Comparison of ENCODE assay signal across 17 cellular contexts in the genomic region with DNA sequence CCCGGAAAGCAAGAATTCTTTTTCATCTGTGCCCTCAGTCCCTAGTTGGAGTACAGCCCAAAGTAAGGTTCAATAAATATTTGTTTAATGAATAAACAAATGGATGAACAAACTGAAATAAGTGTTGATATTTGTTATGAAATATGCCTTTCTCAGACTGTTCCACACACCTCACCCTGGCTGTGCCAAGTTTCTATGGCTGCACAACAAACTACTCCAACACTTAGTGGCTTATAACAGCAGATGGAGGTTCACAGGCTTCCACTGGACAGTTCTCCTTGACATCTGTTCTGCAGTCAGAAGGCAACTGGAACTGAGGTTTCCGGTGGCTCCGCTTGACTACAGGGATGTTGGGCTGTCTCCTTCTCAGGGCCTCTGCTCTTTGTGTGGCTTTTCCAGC.
A peak's percentile ranks its signal among the peaks of the same experiment; 100 is the strongest.
DNase-seq lines count a peak whose midpoint lies in the region; ATAC-seq and TF ChIP-seq lines count a peak whose summit lies in the region.
"Had no signal": no experiment of that assay in that cellular context is flagged by ENCODE, and none has a peak within 500 bp of the region (broad histone marks: within the 10 kb centered on the region; RNA-seq: fewer than 3 reads in every experiment).

No MANE protein-coding gene starts in this region.

- intact Hi-C loops in Right ventricle myocardium inferior (cut with DNase I) = no loop called here
- intact Hi-C loops in left ventricle myocardium superior (cut with micrococcal nuclease) = no loop called here

- H3K4me2 ChIP-seq in Loucy (ENCODE audit: low read depth, low read length, poor library complexity, severe bottlenecking) = peak overlapping the region; percentile 65
- peak overlapping the region; percentile 37 for H3K4me2 ChIP-seq in smooth muscle cell

- H3K79me2 ChIP-seq in Loucy (ENCODE audit: insufficient read depth, low read length) (peaks cover 30% of the 10 kb centered on the region; the same call in 1 of the 2 replicates), smooth muscle cell (ENCODE audit: low read depth) (no peaks in the 10 kb centered on the region)

- WGBS in smooth muscle cell (ENCODE audit: low lambda C conversion rate) = 62% methylated on average over 3 of the region's 3 CpGs

- TF ChIP-seq CTCF in right atrium auricular region (IDR thresholded peaks at IDR 0.05) (no peak), Loucy (conservative IDR thresholded peaks at IDR 0.05; ENCODE audit: low read length) (no peak), smooth muscle cell (IDR thresholded peaks at IDR 0.05; ENCODE audit: borderline replicate concordance, insufficient read depth, poor library complexity, severe bottlenecking) (no peak)

- no peak overlapping the region for H3K27ac Mint-ChIP-seq in activated naive CD8-positive, alpha-beta T cell treated with anti-CD3 and anti-CD28 coated beads for 36 hours
- H3K27ac Mint-ChIP-seq: CD4-positive, alpha-beta memory T cell; HFFc6 had no signal

- H3K27me3 ChIP-seq in right atrium auricular region (no peaks in the 10 kb centered on the region), Loucy (ENCODE audit: insufficient read depth, low read length, poor library complexity, severe bottlenecking) (no peaks in the 10 kb centered on the region), smooth muscle cell (ENCODE audit: low read depth) (no peaks in the 10 kb centered on the region)

- H3K4me1 ChIP-seq in right atrium auricular region (peaks cover 0 to 8% of the 10 kb centered on the region in 2 donors), Loucy (ENCODE audit: insufficient read depth, low read length, poor library complexity, severe bottlenecking) (peaks cover 72% of the 10 kb centered on the region), smooth muscle cell (ENCODE audit: low read depth) (no peaks in the 10 kb centered on the region)

- H3K36me3 Mint-ChIP-seq in activated naive CD8-positive, alpha-beta T cell treated with anti-CD3 and anti-CD28 coated beads for 36 hours = no peaks in the 10 kb centered on the region
- H3K36me3 Mint-ChIP-seq: CD4-positive, alpha-beta memory T cell had no signal

- H3K9me2 ChIP-seq in Loucy (replicated peaks; ENCODE audit: low read depth, low read length) = no peaks in the 10 kb centered on the region

- H3K27ac ChIP-seq in right atrium auricular region (peak overlapping the region in 1 of 2 donors; percentile 18), smooth muscle cell (ENCODE audit: low read depth) (no peak overlapping the region)

- H3K36me3 ChIP-seq in right atrium auricular region (no peaks in the 10 kb centered on the region), Loucy (ENCODE audit: insufficient read depth, low read length) (no peaks in the 10 kb centered on the region), smooth muscle cell (ENCODE audit: low read depth) (no peaks in the 10 kb centered on the region)

- no peaks in the 10 kb centered on the region for H3K9me3 Mint-ChIP-seq in activated naive CD8-positive, alpha-beta T cell treated with anti-CD3 and anti-CD28 coated beads for 36 hours

- peaks cover 50% of the 10 kb centered on the region for H3K27me3 Mint-ChIP-seq in activated naive CD8-positive, alpha-beta T cell treated with anti-CD3 and anti-CD28 coated beads for 36 hours

- H3K4me3 ChIP-seq in right atrium auricular region (no peak overlapping the region), Loucy (ENCODE audit: low read length, poor library complexity, severe bottlenecking) (peak overlapping the region; percentile 56), smooth muscle cell (no peak overlapping the region)

- H3F3A ChIP-seq in Loucy (ENCODE audit: low read depth) = peaks cover 8% of the 10 kb centered on the region; the same call in 1 of the 2 replicates
- no peaks in the 10 kb centered on the region for H3F3A ChIP-seq in smooth muscle cell (ENCODE audit: low read depth)

- ATAC-seq in Right ventricle myocardium inferior = peak; percentile 76
- ATAC-seq in left ventricle myocardium superior = peak; percentile 77
- ATAC-seq: Panc1 had no signal

- H3K9ac ChIP-seq in Loucy (ENCODE audit: low read depth, low read length, poor library complexity, severe bottlenecking) = peak overlapping the region; percentile 86
- H3K9ac ChIP-seq in smooth muscle cell (ENCODE audit: low read depth) = no peak overlapping the region

- H4K20me1 ChIP-seq in Loucy (ENCODE audit: insufficient read depth, low read length, poor library complexity, severe bottlenecking) (no peaks in the 10 kb centered on the region), smooth muscle cell (ENCODE audit: low read depth) (no peaks in the 10 kb centered on the region)

- no peaks in the 10 kb centered on the region for H3K9me3 ChIP-seq in right atrium auricular region
- no peaks in the 10 kb centered on the region for H3K9me3 ChIP-seq in Loucy (ENCODE audit: insufficient read depth, low read depth, low read length)
- no peaks in the 10 kb centered on the region for H3K9me3 ChIP-seq in smooth muscle cell (replicated peaks; ENCODE audit: low read depth)

- no peaks in the 10 kb centered on the region for H3K4me1 Mint-ChIP-seq in activated naive CD8-positive, alpha-beta T cell treated with anti-CD3 and anti-CD28 coated beads for 36 hours

- DNase-seq in Right ventricle myocardium inferior (ENCODE audit: missing footprints) = no peak
- DNase-seq in right atrium auricular region (ENCODE audit: low spot score) = no peak
- no peak for DNase-seq in left ventricle myocardium superior
- DNase-seq in smooth muscle cell (lab: John Stamatoyannopoulos, UW; ENCODE audit: unreplicated experiment) = no peak
- DNase-seq in activated naive CD8-positive, alpha-beta T cell treated with anti-CD3 and anti-CD28 coated beads for 36 hours = no peak
- DNase-seq in NOMO-1 treated with DMSO at 0.1 percent for 48 hours (lab: John Stamatoyannopoulos, UW; ENCODE audit: unreplicated experiment) = no peak
- no peak for DNase-seq in central memory CD4-positive, alpha-beta T cell
- DNase-seq: AML-193; CD4-positive, alpha-beta memory T cell; HFFc6; MM.1S; NCI-H1105 treated with DMSO at 0.1 percent for 48 hours; NCI-H187 treated with DMSO at 0.1 percent for 48 hours; NCI-H2171; NCI-H446 treated with DMSO at 0.1 percent for 48 hours had no signal

- H3K4me3 Mint-ChIP-seq in activated naive CD8-positive, alpha-beta T cell treated with anti-CD3 and anti-CD28 coated beads for 36 hours = no peak overlapping the region
- H3K4me3 Mint-ChIP-seq: CD4-positive, alpha-beta memory T cell; HFFc6 had no signal

- no peak overlapping the region for H2AFZ ChIP-seq in Loucy (ENCODE audit: low read length)
- no peak overlapping the region for H2AFZ ChIP-seq in smooth muscle cell (ENCODE audit: low read depth)
